In genomic region chr19:5691930-5692784, GRCh38 we compare ENCODE assay signal across 1 cellular context.
TF ChIP-seq lines count a peak whose summit lies in the region.

No MANE protein-coding gene starts in this region.

TF ChIP-seq in WTC11, 78 proteins besides CTCF, POLR2A, EP300 and RAD21 (continued from another document and continues in another):
- TF ChIP-seq NFE2L1 (CRISPR knock-in tag; IDR thresholded peaks at IDR 0.05) (no peak), HMGXB4 (CRISPR knock-in tag; IDR thresholded peaks at IDR 0.05) (0 out of 2 replicates have a peak, but pooled peaks have one; percentile 59), AFF4 (CRISPR knock-in tag; IDR thresholded peaks at IDR 0.05; ENCODE audit: borderline replicate concordance) (no peak), MLX (CRISPR knock-in tag; IDR thresholded peaks at IDR 0.05) (no peak), GTF2I (CRISPR knock-in tag; conservative IDR thresholded peaks at IDR 0.05) (no peak), PREB (CRISPR knock-in tag; IDR thresholded peaks at IDR 0.05; ENCODE audit: borderline replicate concordance) (no peak), ATF1 (CRISPR knock-in tag; IDR thresholded peaks at IDR 0.05) (peak; percentile 47; the same call in 1 of the 2 replicates), ZNF232 (CRISPR knock-in tag; IDR thresholded peaks at IDR 0.05) (no peak), ESRRA (CRISPR knock-in tag; IDR thresholded peaks at IDR 0.05; ENCODE audit: borderline replicate concordance) (no peak), SMAD3 (CRISPR knock-in tag; IDR thresholded peaks at IDR 0.05; ENCODE audit: borderline replicate concordance) (no peak), ETV6 (CRISPR knock-in tag; IDR thresholded peaks at IDR 0.05) (no peak), IRF2 (CRISPR knock-in tag; IDR thresholded peaks at IDR 0.05; ENCODE audit: borderline replicate concordance, low read depth) (no peak), MXD4 (CRISPR knock-in tag; IDR thresholded peaks at IDR 0.05; ENCODE audit: borderline replicate concordance) (no peak), USF2 (CRISPR knock-in tag; IDR thresholded peaks at IDR 0.05) (no peak), ZNF425 (CRISPR knock-in tag; conservative IDR thresholded peaks at IDR 0.05) (no peak), ZNF416 (CRISPR knock-in tag; IDR thresholded peaks at IDR 0.05) (no peak), FOXK1 (CRISPR knock-in tag; IDR thresholded peaks at IDR 0.05) (no peak), TCF7 (CRISPR knock-in tag; IDR thresholded peaks at IDR 0.05; ENCODE audit: low read depth) (no peak), TEAD4 (CRISPR knock-in tag; IDR thresholded peaks at IDR 0.05) (no peak), FOXJ3 (CRISPR knock-in tag; IDR thresholded peaks at IDR 0.05; ENCODE audit: borderline replicate concordance) (no peak), GRHL2 (CRISPR knock-in tag; IDR thresholded peaks at IDR 0.05; ENCODE audit: insufficient replicate concordance, severe bottlenecking) (no peak), CBFB (CRISPR knock-in tag; IDR thresholded peaks at IDR 0.05; ENCODE audit: low read depth) (no peak), IRF1 (CRISPR knock-in tag; IDR thresholded peaks at IDR 0.05) (no peak), STAT6 (CRISPR knock-in tag; conservative IDR thresholded peaks at IDR 0.05; ENCODE audit: low read depth) (no peak), GABPB1 (CRISPR knock-in tag; IDR thresholded peaks at IDR 0.05) (no peak), ZBTB43 (CRISPR knock-in tag; IDR thresholded peaks at IDR 0.05) (no peak), NFYB (CRISPR knock-in tag; conservative IDR thresholded peaks at IDR 0.05; ENCODE audit: low read depth) (no peak), ZNF263 (CRISPR knock-in tag; IDR thresholded peaks at IDR 0.05; ENCODE audit: low read depth) (no peak), ATF2 (CRISPR knock-in tag; IDR thresholded peaks at IDR 0.05; ENCODE audit: borderline replicate concordance, low read depth) (no peak), RORB (CRISPR knock-in tag; IDR thresholded peaks at IDR 0.05) (no peak), ZNF396 (CRISPR knock-in tag; IDR thresholded peaks at IDR 0.05; ENCODE audit: borderline replicate concordance) (no peak), ATF3 (CRISPR knock-in tag; conservative IDR thresholded peaks at IDR 0.05) (no peak), E2F1 (CRISPR knock-in tag; IDR thresholded peaks at IDR 0.05) (peak; percentile 50; the same call in 1 of the 2 replicates), ZNF317 (CRISPR knock-in tag; IDR thresholded peaks at IDR 0.05; ENCODE audit: borderline replicate concordance, low read depth) (no peak), AR (CRISPR knock-in tag; IDR thresholded peaks at IDR 0.05) (no peak), FOXP1 (CRISPR knock-in tag; IDR thresholded peaks at IDR 0.05; ENCODE audit: borderline replicate concordance) (0 out of 2 replicates have a peak, but pooled peaks have one; percentile 44)
